ENCODE assay signal across 1 cellular context in the genomic region with DNA sequence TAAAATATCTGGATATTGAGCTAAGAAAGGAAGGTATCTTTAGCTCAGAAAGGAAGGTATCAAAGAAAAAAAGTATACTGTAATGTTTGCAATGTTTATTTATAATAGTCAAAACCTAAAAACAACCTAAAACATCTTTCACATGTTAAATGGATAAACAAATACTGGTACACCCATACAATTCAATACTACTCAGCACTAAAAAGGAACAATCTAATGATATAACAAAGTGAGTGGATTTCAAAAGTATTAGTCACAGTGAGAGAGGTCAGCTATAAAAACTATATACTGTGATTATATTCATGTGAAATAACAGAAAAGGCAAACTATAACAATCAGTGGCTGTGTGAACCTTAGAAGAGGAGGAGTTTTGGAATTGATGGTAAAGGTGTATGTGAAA.
TF ChIP-seq lines count a peak whose summit lies in the region.

No MANE protein-coding gene starts in this region.

TF ChIP-seq in SK-N-SH, 30 proteins besides CTCF, POLR2A, EP300 and RAD21 (continued from another document):
- no peak for TF ChIP-seq USF2 (IDR thresholded peaks at IDR 0.05; ENCODE audit: borderline replicate concordance, low read depth, low read length)
